6 cellular contexts compared by ENCODE assay signal in the genomic region with DNA sequence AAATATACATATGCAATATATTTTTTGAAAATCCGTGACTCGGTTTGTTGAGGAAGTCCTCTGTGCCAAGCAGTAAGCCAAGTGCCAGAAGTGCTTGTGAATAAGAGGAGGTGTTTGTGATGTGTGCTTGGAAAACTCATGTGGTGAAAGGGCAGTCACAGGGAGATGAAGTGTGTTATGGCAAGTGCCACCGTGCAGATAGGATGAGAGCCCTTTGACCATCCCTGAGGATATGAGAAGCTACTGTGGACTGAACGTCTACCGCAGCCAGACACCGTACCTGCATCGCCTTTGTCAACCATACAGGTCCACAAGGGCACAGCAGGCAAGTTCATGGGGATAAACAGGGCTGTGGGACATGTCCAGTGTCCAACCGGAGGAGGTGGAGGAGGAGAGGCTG.
"Had no signal": no experiment of that assay in that cellular context is flagged by ENCODE, and none has a peak within 500 bp of the region (broad histone marks: within the 10 kb centered on the region; RNA-seq: fewer than 3 reads in every experiment).

No MANE protein-coding gene starts in this region.

- H2AFZ ChIP-seq: GM23338 had no signal

- H3K4me3 Mint-ChIP-seq: GM23338, H9, IgD-negative memory B cell had no signal

- ATAC-seq: GM23338, HepG2 had no signal

- H3K4me3 ChIP-seq: GM23338 had no signal

- DNase-seq: H9, HCEC 1CT had no signal

- H3K4me2 ChIP-seq: GM23338 had no signal

- H3K27ac ChIP-seq: HL-60 had no signal

- H3K9me3 Mint-ChIP-seq: GM23338 had no signal

- H3K27ac Mint-ChIP-seq: GM23338, H9 had no signal
